ENCODE assay signal across 17 cellular contexts in the genomic region with DNA sequence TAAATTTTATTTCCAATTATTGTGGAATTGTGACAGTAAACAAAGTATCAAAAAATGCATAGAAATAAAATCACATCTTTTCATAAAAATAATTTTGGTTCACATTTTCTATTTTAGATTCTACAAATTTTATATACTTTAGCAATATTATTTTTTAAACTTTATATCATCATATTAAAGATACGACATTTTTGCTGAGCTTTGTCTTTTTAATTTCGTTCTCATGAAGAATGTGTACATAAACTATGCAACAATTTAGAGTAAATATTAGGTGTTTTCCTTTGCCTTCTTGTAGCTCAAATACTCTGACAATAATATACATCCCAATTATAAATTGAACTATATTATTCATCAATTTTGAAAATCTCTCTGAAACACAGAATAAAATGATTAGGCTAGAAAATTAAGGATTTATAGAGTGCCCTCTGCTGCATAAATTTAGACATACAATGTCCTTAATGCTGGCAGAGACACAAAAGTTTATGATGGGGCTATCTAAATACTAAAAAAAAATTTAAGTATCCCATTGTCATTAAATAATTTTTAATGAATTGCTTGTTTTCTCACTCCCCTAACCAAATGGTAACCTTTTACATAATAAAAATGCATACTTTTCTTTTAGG. TPM values are rescaled to one million over a fixed set of nuclear protein-coding genes. Genes with fewer than 3 reads are reported as not detected.
A peak's percentile ranks its signal among the peaks of the same experiment; 100 is the strongest.
DNase-seq lines count a peak whose midpoint lies in the region; ATAC-seq and TF ChIP-seq lines count a peak whose summit lies in the region.
"Had no signal": no experiment of that assay in that cellular context is flagged by ENCODE, and none has a peak within 500 bp of the region (broad histone marks: within the 10 kb centered on the region; RNA-seq: fewer than 3 reads in every experiment).

No MANE protein-coding gene starts in this region.

- no peak overlapping the region for H2AFZ ChIP-seq in neural progenitor cell (replicated peaks)

- H3K36me3 Mint-ChIP-seq in neural progenitor cell = no peaks in the 10 kb centered on the region
- H3K36me3 Mint-ChIP-seq: activated CD4-positive, alpha-beta memory T cell treated with anti-CD3 and anti-CD28 coated beads for 36 hours had no signal

- H3K9me3 Mint-ChIP-seq in neural progenitor cell = no peaks in the 10 kb centered on the region
- H3K9me3 Mint-ChIP-seq: activated CD4-positive, alpha-beta memory T cell treated with anti-CD3 and anti-CD28 coated beads for 36 hours; activated T-helper 17 cell treated with anti-CD3 and anti-CD28 coated beads, Interleukin-2, amount 50 U/mL, for 72 hours had no signal

- no peak overlapping the region for H3K27ac ChIP-seq in neural progenitor cell
- H3K27ac ChIP-seq in uterus = no peak overlapping the region
- H3K27ac ChIP-seq: testis had no signal

- H4K20me1 ChIP-seq in neural progenitor cell (ENCODE audit: low read depth) = no peaks in the 10 kb centered on the region

- H3K36me3 ChIP-seq in neural progenitor cell = no peaks in the 10 kb centered on the region
- no peaks in the 10 kb centered on the region for H3K36me3 ChIP-seq in uterus

- no peak overlapping the region for H3K27ac Mint-ChIP-seq in neural progenitor cell
- H3K27ac Mint-ChIP-seq: activated CD4-positive, alpha-beta memory T cell treated with anti-CD3 and anti-CD28 coated beads for 36 hours; activated T-helper 17 cell treated with anti-CD3 and anti-CD28 coated beads, Interleukin-2, amount 50 U/mL, for 72 hours had no signal

- H3K4me1 Mint-ChIP-seq in neural progenitor cell = peaks cover 11% of the 10 kb centered on the region
- H3K4me1 Mint-ChIP-seq: activated T-helper 17 cell treated with anti-CD3 and anti-CD28 coated beads, Interleukin-2, amount 50 U/mL, for 72 hours had no signal

- TF ChIP-seq CTCF in choroid plexus epithelial cell (conservative IDR thresholded peaks at IDR 0.05; ENCODE audit: low read depth, low read length) (peak; percentile 43), neural progenitor cell (IDR thresholded peaks at IDR 0.05) (peak; percentile 15), uterus (IDR thresholded peaks at IDR 0.05) (no peak)

- H3F3A ChIP-seq in neural progenitor cell (ENCODE audit: low read depth) = no peaks in the 10 kb centered on the region

- intact Hi-C loops in head of caudate nucleus (cut with DNase I) (loop anchor here (10.0 kb wide), 1 partner anchor 1241 kb away; no protein-coding TSS in a partner anchor), uterus (cut with DNase I; ENCODE audit: low total_unique reads) (no loop called here)

- no peaks in the 10 kb centered on the region for H3K4me1 ChIP-seq in neural progenitor cell
- H3K4me1 ChIP-seq in uterus = no peaks in the 10 kb centered on the region
- H3K4me1 ChIP-seq: testis had no signal

- H3K9ac ChIP-seq in neural progenitor cell = no peak overlapping the region

- no peak for TF ChIP-seq POLR2A in uterus (IDR thresholded peaks at IDR 0.05)

- H3K9me3 ChIP-seq in neural progenitor cell (ENCODE audit: low read depth) (no peaks in the 10 kb centered on the region), uterus (no peaks in the 10 kb centered on the region)
- H3K9me3 ChIP-seq: testis had no signal

- DNase-seq in NCI-H1105 treated with DMSO at 0.1 percent for 48 hours (lab: John Stamatoyannopoulos, UW) = peak; percentile 15
- no peak for DNase-seq in NCI-H1105 (lab: John Stamatoyannopoulos, UW)
- peak; percentile 14 for DNase-seq in LHCN-M2 (ENCODE audit: low read depth)
- DNase-seq in choroid plexus epithelial cell (ENCODE audit: low read depth) = peak; percentile 25
- DNase-seq in neural progenitor cell (ENCODE audit: low spot score) = no peak
- no peak for DNase-seq in head of caudate nucleus
- no peak for DNase-seq in uterus
- DNase-seq: activated CD4-positive, alpha-beta memory T cell treated with anti-CD3 and anti-CD28 coated beads for 36 hours; DMS153; effector CD4-positive, alpha-beta T cell; NCI-H1048; NCI-H446 treated with DMSO at 0.1 percent for 48 hours; T1000; testis had no signal

- H3K4me3 Mint-ChIP-seq in neural progenitor cell = no peak overlapping the region
- H3K4me3 Mint-ChIP-seq: activated CD4-positive, alpha-beta memory T cell treated with anti-CD3 and anti-CD28 coated beads for 36 hours; activated T-helper 17 cell treated with anti-CD3 and anti-CD28 coated beads, Interleukin-2, amount 50 U/mL, for 72 hours had no signal

- no peaks in the 10 kb centered on the region for H3K27me3 Mint-ChIP-seq in neural progenitor cell (ENCODE audit: insufficient read depth, low read depth)
- H3K27me3 Mint-ChIP-seq: activated CD4-positive, alpha-beta memory T cell treated with anti-CD3 and anti-CD28 coated beads for 36 hours; activated T-helper 17 cell treated with anti-CD3 and anti-CD28 coated beads, Interleukin-2, amount 50 U/mL, for 72 hours had no signal

- H3K79me2 ChIP-seq in neural progenitor cell (ENCODE audit: low read depth) = no peaks in the 10 kb centered on the region

- H3K27me3 ChIP-seq in neural progenitor cell (no peaks in the 10 kb centered on the region), uterus (no peaks in the 10 kb centered on the region)
- H3K27me3 ChIP-seq: testis had no signal

- ATAC-seq in GM21447 (IDR thresholded peaks at IDR 0.05; ENCODE audit: unreplicated experiment) = no peak
- ATAC-seq: activated T-helper 17 cell treated with anti-CD3 and anti-CD28 coated beads, Interleukin-2, amount 50 U/mL, for 72 hours had no signal

- no peak overlapping the region for H3K4me2 ChIP-seq in neural progenitor cell

- H3K4me3 ChIP-seq in choroid plexus epithelial cell (ENCODE audit: low read depth, low read length) (no peak overlapping the region), neural progenitor cell (no peak overlapping the region), uterus (no peak overlapping the region)
- H3K4me3 ChIP-seq: testis had no signal

RNA-seq across cellular contexts. Expression of a gene that starts 45.7 kb away (rescaled TPM):
- total RNA-seq in LHCN-M2 (2014; rRNA removed) (9.7 and 13.6 TPM in 2 replicates), neural progenitor cell (ENCODE audit: low replicate concordance) (14.1 and 26.2 TPM in 2 replicates), uterus (10 to 100 TPM in 1 of 4 donors, 1 to 10 TPM in 1, under 1 TPM in 1, not detected in 1; 0.77 to 39.7 (median 3.2) TPM)
- polyA plus RNA-seq in LHCN-M2 (2012) = 2.2 TPM
- total RNA-seq: HT-29 had no signal

Comparison
In these comparisons a context has a peak if more than half of its experiments do, and no peak if none do; other contexts are left out.
1. DNase-seq: peak in NCI-H1105 treated with DMSO at 0.1 percent for 48 hours (single experiment), LHCN-M2 (single experiment) and choroid plexus epithelial cell (single experiment); none in NCI-H1105 (single experiment), neural progenitor cell (single experiment), head of caudate nucleus (0 of 42) and uterus (0 of 2).
2. CTCF ChIP-seq: peak in choroid plexus epithelial cell (single experiment) and neural progenitor cell (single experiment); none in uterus (0 of 4).